8 cellular contexts compared by ENCODE assay signal in genomic region chr1:26705788-26706237, GRCh38. TPM values are rescaled to one million over a fixed set of nuclear protein-coding genes. Genes with fewer than 3 reads are reported as not detected.
A peak's percentile ranks its signal among the peaks of the same experiment; 100 is the strongest.
DNase-seq lines count a peak whose midpoint lies in the region; ATAC-seq and TF ChIP-seq lines count a peak whose summit lies in the region.

No MANE protein-coding gene starts in this region.

- intact Hi-C loops in prostate gland (cut with DNase I), result no loop called here

- no peak for TF ChIP-seq POLR2A in prostate gland (IDR thresholded peaks at IDR 0.05)

- no peak overlapping the region for H2AFZ ChIP-seq in OCI-LY3 (ENCODE audit: low read depth, low read length)

- peak; percentile 48 for DNase-seq in prostate gland (ENCODE audit: low spot score)
- DNase-seq in cerebellar cortex (ENCODE audit: low spot score), result no peak
- DNase-seq in 8988T, result no peak

- ATAC-seq in HG03520 (IDR thresholded peaks at IDR 0.05; ENCODE audit: unreplicated experiment) (no peak), HG02610 (IDR thresholded peaks at IDR 0.05; ENCODE audit: unreplicated experiment) (no peak)

- WGBS in esophagus, 2 donors, result 41 to 51% methylated on average over 1 of the region's 1 CpG
- 21% methylated on average over 1 of the region's 1 CpG for WGBS in prostate gland

- H3K4me3 ChIP-seq in DOHH2 (ENCODE audit: low read length) (peak overlapping the region; percentile 23), OCI-LY3 (ENCODE audit: low read length) (no peak overlapping the region), esophagus (ENCODE audit: low read depth in 1 of 2, low read length in 2 of 2) (peak overlapping the region in 1 of 2 donors; percentile 15), prostate gland (no peak overlapping the region)

- H3K9ac ChIP-seq in OCI-LY3 (ENCODE audit: low read length), result no peak overlapping the region

- H3K4me2 ChIP-seq in DOHH2 (ENCODE audit: low read length) (peak overlapping the region; percentile 87), OCI-LY3 (ENCODE audit: low read length) (0 out of 2 replicates have a peak overlapping the region, but pooled peaks have one; percentile 5)

- H3K4me1 ChIP-seq in DOHH2 (ENCODE audit: control insufficient read depth, low read length), result peaks cover 70% of the 10 kb centered on the region
- peaks cover 20% of the 10 kb centered on the region for H3K4me1 ChIP-seq in OCI-LY3 (ENCODE audit: low read length)
- peaks cover 4 to 14% of the 10 kb centered on the region in 2 donors for H3K4me1 ChIP-seq in esophagus (ENCODE audit: control insufficient read depth in 2 of 2, insufficient read depth in 2 of 2, low read length in 1 of 2)
- H3K4me1 ChIP-seq in prostate gland (replicated peaks), result peaks cover 53% of the 10 kb centered on the region

- H3K27ac ChIP-seq in DOHH2 (ENCODE audit: low read depth, low read length), result 0 out of 2 replicates have a peak overlapping the region, but pooled peaks have one; percentile 11
- no peak overlapping the region for H3K27ac ChIP-seq in OCI-LY3 (ENCODE audit: low read length)
- H3K27ac ChIP-seq in esophagus (ENCODE audit: low read depth in 2 of 2, low read length in 1 of 2), result peak overlapping the region; percentile 21 to 25
- peak overlapping the region; percentile 52 to 75 for H3K27ac ChIP-seq in prostate gland

- no peaks in the 10 kb centered on the region for H3K9me2 ChIP-seq in DOHH2 (replicated peaks; ENCODE audit: control insufficient read depth, low read length)

- H3K79me2 ChIP-seq in DOHH2 (ENCODE audit: control insufficient read depth, low read length), result peaks cover 100% of the 10 kb centered on the region
- H3K79me2 ChIP-seq in OCI-LY3 (ENCODE audit: low read length), result peaks cover 99% of the 10 kb centered on the region

- H4K20me1 ChIP-seq in DOHH2 (ENCODE audit: control insufficient read depth, insufficient read depth, low read depth, low read length), result peaks cover 46% of the 10 kb centered on the region
- H4K20me1 ChIP-seq in OCI-LY3 (ENCODE audit: insufficient read depth, low read length), result peaks cover 74% of the 10 kb centered on the region

- TF ChIP-seq CTCF in DOHH2 (IDR thresholded peaks at IDR 0.05; ENCODE audit: low read depth, low read length, poor library complexity, severe bottlenecking) (no peak), OCI-LY3 (IDR thresholded peaks at IDR 0.05; ENCODE audit: low read depth, low read length) (no peak), prostate gland (IDR thresholded peaks at IDR 0.05) (no peak)

- peaks cover 4% of the 10 kb centered on the region; the same call in 1 of the 2 replicates for H3F3A ChIP-seq in DOHH2 (ENCODE audit: control insufficient read depth, insufficient read depth)

- peaks cover 86% of the 10 kb centered on the region for H3K36me3 ChIP-seq in DOHH2 (ENCODE audit: control insufficient read depth, low read length)
- peaks cover 35% of the 10 kb centered on the region for H3K36me3 ChIP-seq in OCI-LY3 (replicated peaks; ENCODE audit: low read depth, low read length)
- peaks cover 2 to 5% of the 10 kb centered on the region in 2 donors for H3K36me3 ChIP-seq in esophagus (ENCODE audit: control insufficient read depth in 2 of 2, insufficient read depth in 2 of 2, low read length in 1 of 2)
- no peaks in the 10 kb centered on the region for H3K36me3 ChIP-seq in prostate gland

- H3K27me3 ChIP-seq in DOHH2 (ENCODE audit: control insufficient read depth, low read length), result no peaks in the 10 kb centered on the region
- H3K27me3 ChIP-seq in OCI-LY3 (ENCODE audit: low read depth, low read length), result no peaks in the 10 kb centered on the region
- no peaks in the 10 kb centered on the region for H3K27me3 ChIP-seq in esophagus (ENCODE audit: control insufficient read depth in 1 of 2, insufficient read depth in 2 of 2, low read length in 2 of 2)
- no peaks in the 10 kb centered on the region for H3K27me3 ChIP-seq in prostate gland (replicated peaks; ENCODE audit: insufficient read depth)

- H3K9me3 ChIP-seq in DOHH2 (ENCODE audit: control insufficient read depth, insufficient read depth, low read length), result no peaks in the 10 kb centered on the region
- H3K9me3 ChIP-seq in OCI-LY3 (ENCODE audit: insufficient read depth, low read length), result no peaks in the 10 kb centered on the region
- H3K9me3 ChIP-seq in esophagus (ENCODE audit: control insufficient read depth in 2 of 2, insufficient read depth in 1 of 2, low read depth in 1 of 2, low read length in 1 of 2), result no peaks in the 10 kb centered on the region
- no peaks in the 10 kb centered on the region for H3K9me3 ChIP-seq in prostate gland

RNA-seq across cellular contexts. Expression of gene ARID1A, which starts 10.0 kb away (rescaled TPM):
- polyA plus RNA-seq in esophagus, result 10 to 100 TPM; 15.9 to 17.8 TPM
- 10 to 100 TPM; 71.4 to 92.8 TPM for total RNA-seq in prostate gland
